ENCODE assay signal across 18 cellular contexts in the genomic region with DNA sequence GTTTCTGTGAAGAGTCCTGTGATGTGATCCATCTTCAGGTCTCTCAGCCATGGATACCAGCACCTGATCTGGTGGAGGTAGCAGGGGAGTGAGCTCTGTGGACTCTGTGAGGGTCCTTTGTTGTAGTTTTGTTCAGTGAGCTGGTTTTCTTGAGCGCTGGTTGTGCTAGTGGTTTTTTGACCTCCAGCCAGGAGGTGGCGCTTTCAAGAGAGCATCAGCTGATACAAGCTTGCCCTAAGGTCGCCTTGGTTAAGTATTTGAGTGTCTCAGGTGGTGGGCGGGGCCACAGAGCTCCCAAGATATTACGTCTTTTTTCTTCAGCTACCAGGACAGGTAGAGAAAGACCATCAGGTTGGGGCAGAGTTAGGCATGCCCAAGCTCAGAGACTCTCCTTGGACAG.
DNase-seq lines count a peak whose midpoint lies in the region; ATAC-seq and TF ChIP-seq lines count a peak whose summit lies in the region.
"Had no signal": no experiment of that assay in that cellular context is flagged by ENCODE, and none has a peak within 500 bp of the region (broad histone marks: within the 10 kb centered on the region; RNA-seq: fewer than 3 reads in every experiment).

No MANE protein-coding gene starts in this region.

- no peak overlapping the region for H3K4me3 Mint-ChIP-seq in H9
- H3K4me3 Mint-ChIP-seq: activated B cell treated with CpG ODN at 0.5 μM for 24 hours, T-cell had no signal

- no peak overlapping the region for H4K8ac ChIP-seq in H9 (replicated peaks; ENCODE audit: insufficient read length, low read depth, low read length)

- no peaks in the 10 kb centered on the region for H3K79me1 ChIP-seq in H9 (ENCODE audit: insufficient read depth, low read depth, low read length, poor library complexity, severe bottlenecking)

- POLR2A ChIA-PET in PC-9 (lab: Charles Lee; ENCODE audit: unreplicated experiment): interaction anchor here (0.6 kb wide), 1 partner anchor 265 kb away, joined by 12 read pairs; no protein-coding TSS in a partner anchor

- H3K27ac ChIP-seq in DOHH2 (ENCODE audit: low read depth, low read length) (no peak overlapping the region), H9 (ENCODE audit: insufficient read length, low read depth, low read length) (no peak overlapping the region), PC-9 (no peak overlapping the region), foreskin keratinocyte (no peak overlapping the region), prostate gland (no peak overlapping the region)
- H3K27ac ChIP-seq: BLaER1, tibial artery had no signal

- no peak overlapping the region for H2BK15ac ChIP-seq in H9 (ENCODE audit: low read depth, low read length)

- DNase-seq in H9 (peak; percentile 69), PC-9 (no peak), foreskin keratinocyte (no peak), prostate gland (ENCODE audit: low spot score) (no peak), sciatic nerve (ENCODE audit: low spot score) (no peak)
- no peak for DNase-seq in stimulated activated naive CD8-positive, alpha-beta T cell treated with anti-CD3 and anti-CD28 coated beads, Interleukin-15, Interleukin-2, amounts not matched to agents 100 U/mL and 50 U/mL, for 24 hours
- DNase-seq: activated B cell treated with CpG ODN at 0.5 μM for 24 hours; DMS 273 treated with DMSO at 0.1 percent for 48 hours; foreskin fibroblast; NCI-H2029; nucleus accumbens; stimulated activated CD4-positive, alpha-beta T cell treated with anti-CD3 and anti-CD28 coated beads, Interleukin-4, amount 100 ng/mL, for 4 hours; T-cell; tibial artery had no signal

- H3K9ac ChIP-seq in H9 (ENCODE audit: extremely low read depth, insufficient read length, low read length): no peak overlapping the region
- H3K9ac ChIP-seq: BLaER1 had no signal

- CTCF ChIA-PET in PC-9 (lab: Charles Lee): no interaction called here

- H2BK12ac ChIP-seq in H9 (ENCODE audit: insufficient read length, low read depth, low read length): no peak overlapping the region

- no peak overlapping the region for H4K5ac ChIP-seq in H9 (ENCODE audit: insufficient read length, low read depth, low read length)

- TF ChIP-seq CTCF in DOHH2 (IDR thresholded peaks at IDR 0.05; ENCODE audit: low read depth, low read length, poor library complexity, severe bottlenecking) (peak; percentile 30), H9 (conservative IDR thresholded peaks at IDR 0.05) (peak; percentile 66), PC-9 (conservative IDR thresholded peaks at IDR 0.05) (peak; percentile 52; the same call in 1 of the 2 replicates), foreskin keratinocyte (conservative IDR thresholded peaks at IDR 0.05) (peak; percentile 37), prostate gland (IDR thresholded peaks at IDR 0.05) (no peak)

- no peak overlapping the region for H2BK5ac ChIP-seq in H9 (ENCODE audit: insufficient read length, low read length)

- H2AFZ ChIP-seq in H9 (ENCODE audit: low read length) (no peak overlapping the region), PC-9 (no peak overlapping the region)

- H3K9me2 ChIP-seq in DOHH2 (replicated peaks; ENCODE audit: control insufficient read depth, low read length) (no peaks in the 10 kb centered on the region), PC-9 (ENCODE audit: insufficient read depth) (no peaks in the 10 kb centered on the region)

- no peak overlapping the region for H3K18ac ChIP-seq in H9 (ENCODE audit: insufficient read length, low read depth, low read length)

- peaks cover 3% of the 10 kb centered on the region; the same call in 1 of the 2 replicates for H3K36me3 ChIP-seq in DOHH2 (ENCODE audit: control insufficient read depth, low read length)
- H3K36me3 ChIP-seq in PC-9 (ENCODE audit: low read depth): 0 out of 2 replicates have a peak, but pooled peaks cover 6% of the 10 kb centered on the region
- H3K36me3 ChIP-seq in prostate gland: no peaks in the 10 kb centered on the region

- no peaks in the 10 kb centered on the region for H3K23me2 ChIP-seq in H9 (ENCODE audit: insufficient read length, low read depth, low read length, poor library complexity, severe bottlenecking)

- no peak overlapping the region for H3T11ph ChIP-seq in H9 (ENCODE audit: low read length)

- H4K20me1 ChIP-seq in DOHH2 (ENCODE audit: control insufficient read depth, insufficient read depth, low read depth, low read length): no peaks in the 10 kb centered on the region
- H4K20me1 ChIP-seq in H9 (ENCODE audit: control insufficient read depth, insufficient read depth, insufficient read length): no peaks in the 10 kb centered on the region
- H4K20me1 ChIP-seq in PC-9 (ENCODE audit: insufficient read depth): no peaks in the 10 kb centered on the region
- H4K20me1 ChIP-seq: BLaER1 had no signal

- H3K27me3 Mint-ChIP-seq in H9 (ENCODE audit: low read depth): no peaks in the 10 kb centered on the region
- H3K27me3 Mint-ChIP-seq: activated B cell treated with CpG ODN at 0.5 μM for 24 hours, T-cell had no signal

- H3K4me1 ChIP-seq in DOHH2 (ENCODE audit: control insufficient read depth, low read length): no peaks in the 10 kb centered on the region
- H3K4me1 ChIP-seq in H9 (ENCODE audit: insufficient read depth, low read length): no peaks in the 10 kb centered on the region
- H3K4me1 ChIP-seq in PC-9 (replicated peaks; ENCODE audit: insufficient read depth): no peaks in the 10 kb centered on the region
- no peaks in the 10 kb centered on the region for H3K4me1 ChIP-seq in foreskin keratinocyte
- no peaks in the 10 kb centered on the region for H3K4me1 ChIP-seq in prostate gland (replicated peaks)
- H3K4me1 ChIP-seq: BLaER1 had no signal

- H3K9me3 ChIP-seq in DOHH2 (ENCODE audit: control insufficient read depth, insufficient read depth, low read length) (no peaks in the 10 kb centered on the region), H9 (ENCODE audit: control insufficient read depth, low read depth, low read length) (no peaks in the 10 kb centered on the region), PC-9 (ENCODE audit: insufficient read depth, low read depth) (no peaks in the 10 kb centered on the region), prostate gland (no peaks in the 10 kb centered on the region)

- no peaks in the 10 kb centered on the region for H3K27me3 ChIP-seq in DOHH2 (ENCODE audit: control insufficient read depth, low read length)
- H3K27me3 ChIP-seq in H9 (ENCODE audit: insufficient read depth, low read length): no peaks in the 10 kb centered on the region
- no peaks in the 10 kb centered on the region for H3K27me3 ChIP-seq in PC-9 (ENCODE audit: insufficient read depth, low read depth)
- no peaks in the 10 kb centered on the region for H3K27me3 ChIP-seq in foreskin keratinocyte
- no peaks in the 10 kb centered on the region for H3K27me3 ChIP-seq in prostate gland (replicated peaks; ENCODE audit: insufficient read depth)
- H3K27me3 ChIP-seq: BLaER1, tibial artery had no signal

- H3K4ac ChIP-seq in H9 (ENCODE audit: low read depth, low read length): no peak overlapping the region

- WGBS in H9 (ENCODE audit: extremely low coverage, insufficient read length, low lambda C conversion rate): no CpG with 5 or more reads among the region's 5 CpGs
- WGBS in prostate gland: 93% methylated on average over 5 of the region's 5 CpGs

- H3F3A ChIP-seq in DOHH2 (ENCODE audit: control insufficient read depth, insufficient read depth) (no peaks in the 10 kb centered on the region), PC-9 (ENCODE audit: insufficient read depth, low read depth) (no peaks in the 10 kb centered on the region)

- ATAC-seq in foreskin keratinocyte: no peak
- no peak for ATAC-seq in stimulated activated naive CD8-positive, alpha-beta T cell treated with anti-CD3 and anti-CD28 coated beads, Interleukin-15, Interleukin-2, amounts not matched to agents 100 U/mL and 50 U/mL, for 24 hours
- ATAC-seq in sciatic nerve: no peak
- no peak for ATAC-seq in HG02571 (IDR thresholded peaks at IDR 0.05; ENCODE audit: unreplicated experiment)
- ATAC-seq: left lobe of liver, T-cell had no signal

- no peak overlapping the region for H3K23ac ChIP-seq in H9 (ENCODE audit: insufficient read length, low read depth, low read length)

- H3K36me3 Mint-ChIP-seq in H9 (ENCODE audit: insufficient read depth in 1 of 3, low read depth in 3 of 3): peaks cover 22 to 31% (median 30%) of the 10 kb centered on the region in 3 experiments

- H3K27ac Mint-ChIP-seq in H9: no peak overlapping the region
- H3K27ac Mint-ChIP-seq: activated B cell treated with CpG ODN at 0.5 μM for 24 hours, T-cell had no signal

- H3K56ac ChIP-seq in H9 (ENCODE audit: insufficient read length, low read depth, low read length): no peak overlapping the region

- no peak overlapping the region for H4K91ac ChIP-seq in H9 (ENCODE audit: insufficient read length, low read depth, low read length)

- peaks cover 6 to 15% of the 10 kb centered on the region in 2 experiments for H3K4me1 Mint-ChIP-seq in H9
- H3K4me1 Mint-ChIP-seq: activated B cell treated with CpG ODN at 0.5 μM for 24 hours, T-cell had no signal

- peaks cover 0 to 2% of the 10 kb centered on the region in 2 experiments; a peak in 3 of 5 replicates for H3K9me3 Mint-ChIP-seq in H9

- H3K4me2 ChIP-seq in DOHH2 (ENCODE audit: low read length): no peak overlapping the region
- no peak overlapping the region for H3K4me2 ChIP-seq in H9 (ENCODE audit: insufficient read depth, insufficient read length, low read length)
- H3K4me2 ChIP-seq in PC-9: no peak overlapping the region
- H3K4me2 ChIP-seq: BLaER1 had no signal

- H2BK120ac ChIP-seq in H9 (ENCODE audit: low read depth, low read length, poor library complexity, severe bottlenecking): no peak overlapping the region

- no peak for TF ChIP-seq POLR2A in prostate gland (IDR thresholded peaks at IDR 0.05)

- no TSS peak for BruUV-seq in PC-9 (replicated peaks; lab: Mats Ljungman, UMichigan)

- H2AK5ac ChIP-seq in H9 (ENCODE audit: insufficient read length, low read length): no peak overlapping the region

- H3K4me3 ChIP-seq in DOHH2 (ENCODE audit: low read length) (no peak overlapping the region), PC-9 (no peak overlapping the region), prostate gland (no peak overlapping the region)
- H3K4me3 ChIP-seq: BLaER1, tibial artery had no signal

- no peak overlapping the region for H3K14ac ChIP-seq in H9 (ENCODE audit: insufficient read depth, low read length)

- no peak overlapping the region for H2BK20ac ChIP-seq in H9 (ENCODE audit: low read depth, low read length, poor library complexity, severe bottlenecking)

- intact Hi-C loops in PC-9 (cut with micrococcal nuclease; ENCODE audit: unreplicated experiment): no loop called here
- intact Hi-C loops in prostate gland (cut with DNase I): no loop called here
- intact Hi-C loops in sciatic nerve (cut with DNase I): no loop called here

- H3K79me2 ChIP-seq in DOHH2 (ENCODE audit: control insufficient read depth, low read length): no peaks in the 10 kb centered on the region
- no peaks in the 10 kb centered on the region for H3K79me2 ChIP-seq in H9 (ENCODE audit: insufficient read depth, low read length)
- H3K79me2 ChIP-seq in PC-9 (ENCODE audit: low read depth): no peaks in the 10 kb centered on the region

Comparison
In these comparisons a context has a peak if more than half of its experiments do, and no peak if none do; other contexts are left out.
1. CTCF ChIP-seq: peak in DOHH2 (single experiment), H9 (single experiment), PC-9 (single experiment) and foreskin keratinocyte (single experiment); none in prostate gland (0 of 4).